In genomic region chr14:34301107-34301734, GRCh38 we compare ENCODE assay signal across 7 cellular contexts.
DNase-seq lines count a peak whose midpoint lies in the region; ATAC-seq and TF ChIP-seq lines count a peak whose summit lies in the region.

No MANE protein-coding gene starts in this region.

- H3K9ac ChIP-seq in NT2/D1 (ENCODE audit: insufficient read length, low read depth), result no peak overlapping the region
- no peak overlapping the region for H3K9ac ChIP-seq in endodermal cell (ENCODE audit: extremely low read depth, low read length, poor library complexity, severe bottlenecking)

- intact Hi-C loops in naive thymus-derived CD4-positive, alpha-beta T cell (cut with micrococcal nuclease), result loop anchor here in 1 of 2 donors (1.0 to 2.0 kb wide), 2 partner anchors 72 to 1725 kb away; no protein-coding TSS in a partner anchor

- H3K27ac Mint-ChIP-seq in endodermal cell, result no peak overlapping the region
- no peak overlapping the region for H3K27ac Mint-ChIP-seq in naive thymus-derived CD4-positive, alpha-beta T cell

- peak; percentile 90 for TF ChIP-seq CTCF in endodermal cell (conservative IDR thresholded peaks at IDR 0.05)

- POLR2A ChIA-PET in naive thymus-derived CD4-positive, alpha-beta T cell (lab: Charles Lee), result no interaction called here

- ATAC-seq in naive thymus-derived CD4-positive, alpha-beta T cell, result peak; percentile 32
- ATAC-seq in HG03280 (IDR thresholded peaks at IDR 0.05; ENCODE audit: unreplicated experiment), result no peak
- no peak for ATAC-seq in HG03457 (IDR thresholded peaks at IDR 0.05; ENCODE audit: unreplicated experiment)

- H3K4me3 Mint-ChIP-seq in endodermal cell, result no peak overlapping the region
- H3K4me3 Mint-ChIP-seq in naive thymus-derived CD4-positive, alpha-beta T cell, result no peak overlapping the region

- H3K36me3 Mint-ChIP-seq in endodermal cell (ENCODE audit: low read depth), result peaks cover 1% of the 10 kb centered on the region
- peaks cover 0 to 4% (median 0%) of the 10 kb centered on the region in 5 donors for H3K36me3 Mint-ChIP-seq in naive thymus-derived CD4-positive, alpha-beta T cell

- in situ Hi-C loops in G401 (cut with HindIII; ENCODE audit: low sequenced_read_pairs), result no loop called here

- no peaks in the 10 kb centered on the region for H3K36me3 ChIP-seq in NT2/D1 (ENCODE audit: insufficient read depth, insufficient read length, low read length)
- H3K36me3 ChIP-seq in endodermal cell (ENCODE audit: control insufficient read depth, insufficient read depth, low read length), result no peaks in the 10 kb centered on the region
- H3K36me3 ChIP-seq in naive thymus-derived CD4-positive, alpha-beta T cell (ENCODE audit: control insufficient read depth in 2 of 3, insufficient read depth in 3 of 3, low read length in 3 of 3), result no peaks in the 10 kb centered on the region

- peak; percentile 20 for DNase-seq in G401 (ENCODE audit: low spot score)
- peak; percentile 22 for DNase-seq in HuH-7.5 (ENCODE audit: low spot score)
- peak; percentile 32 for DNase-seq in NT2/D1 (ENCODE audit: low read depth, low spot score)
- peak; percentile 57 for DNase-seq in endodermal cell
- no peak for DNase-seq in naive thymus-derived CD4-positive, alpha-beta T cell

- peaks cover 52% of the 10 kb centered on the region for H3K27me3 Mint-ChIP-seq in endodermal cell (ENCODE audit: insufficient read depth)
- H3K27me3 Mint-ChIP-seq in naive thymus-derived CD4-positive, alpha-beta T cell, result peaks cover 2 to 16% (median 9%) of the 10 kb centered on the region in 5 donors

- H3K4me1 Mint-ChIP-seq in endodermal cell, result peaks cover 7% of the 10 kb centered on the region
- H3K4me1 Mint-ChIP-seq in naive thymus-derived CD4-positive, alpha-beta T cell, result peaks cover 0 to 1% (median 0%) of the 10 kb centered on the region in 7 donors

- H3K27ac ChIP-seq in endodermal cell (ENCODE audit: low read depth, low read length), result no peak overlapping the region
- no peak overlapping the region for H3K27ac ChIP-seq in naive thymus-derived CD4-positive, alpha-beta T cell (ENCODE audit: low read depth, low read length)

- H3K4me3 ChIP-seq in NT2/D1 (ENCODE audit: insufficient read length, low read depth), result no peak overlapping the region
- no peak overlapping the region for H3K4me3 ChIP-seq in endodermal cell (ENCODE audit: low read length)
- H3K4me3 ChIP-seq in naive thymus-derived CD4-positive, alpha-beta T cell (ENCODE audit: low read length), result no peak overlapping the region

- no CpG with 5 or more reads among the region's 1 CpG for WGBS in endodermal cell (ENCODE audit: insufficient coverage in 1 of 2, insufficient read length in 1 of 2), 2 experiments

- peaks cover 17% of the 10 kb centered on the region for H3K9me3 Mint-ChIP-seq in endodermal cell
- peaks cover 0 to 7% (median 0%) of the 10 kb centered on the region in 11 donors for H3K9me3 Mint-ChIP-seq in naive thymus-derived CD4-positive, alpha-beta T cell

- H3K27me3 ChIP-seq in NT2/D1 (ENCODE audit: insufficient read depth, insufficient read length) (no peaks in the 10 kb centered on the region), endodermal cell (ENCODE audit: control insufficient read depth, insufficient read depth, low read length, poor library complexity, severe bottlenecking) (no peaks in the 10 kb centered on the region)
- no peaks in the 10 kb centered on the region for H3K27me3 ChIP-seq in naive thymus-derived CD4-positive, alpha-beta T cell (ENCODE audit: control insufficient read depth in 2 of 2, insufficient read depth in 2 of 2, low read length in 2 of 2)

- CTCF ChIA-PET in naive thymus-derived CD4-positive, alpha-beta T cell (lab: Charles Lee), result no interaction called here

- H3K9me3 ChIP-seq in NT2/D1 (ENCODE audit: insufficient read depth, low read length), result peaks cover 14% of the 10 kb centered on the region; the same call in 1 of the 2 replicates
- peaks cover 23% of the 10 kb centered on the region for H3K9me3 ChIP-seq in endodermal cell (ENCODE audit: control insufficient read depth, low read length)
- no peaks in the 10 kb centered on the region for H3K9me3 ChIP-seq in naive thymus-derived CD4-positive, alpha-beta T cell (ENCODE audit: control insufficient read depth in 2 of 3, low read length in 3 of 3)

- H3K4me1 ChIP-seq in NT2/D1 (ENCODE audit: insufficient read depth, insufficient read length) (no peaks in the 10 kb centered on the region), endodermal cell (ENCODE audit: control insufficient read depth, insufficient read depth, low read length) (no peaks in the 10 kb centered on the region)
- H3K4me1 ChIP-seq in naive thymus-derived CD4-positive, alpha-beta T cell (ENCODE audit: control insufficient read depth in 2 of 2, insufficient read depth in 2 of 2, low read length in 2 of 2), result no peaks in the 10 kb centered on the region

Comparison
In these comparisons a context has a peak if more than half of its experiments do, and no peak if none do; other contexts are left out.
1. DNase-seq: peak in G401 (single experiment), HuH-7.5 (single experiment), NT2/D1 (single experiment) and endodermal cell (single experiment); none in naive thymus-derived CD4-positive, alpha-beta T cell (0 of 9).